In genomic region chr4:153245775-153246174, GRCh38 we compare ENCODE assay signal across 30 cellular contexts.
"Had no signal": no experiment of that assay in that cellular context is flagged by ENCODE, and none has a peak within 500 bp of the region (broad histone marks: within the 10 kb centered on the region; RNA-seq: fewer than 3 reads in every experiment).

No MANE protein-coding gene starts in this region.

- ATAC-seq: activated CD4-positive, alpha-beta T cell treated with anti-CD3 and anti-CD28 coated beads for 36 hours; activated CD4-positive, CD25-positive, alpha-beta regulatory T cell treated with anti-CD3 and anti-CD28 coated beads, Interleukin-2, amount 50 U/mL, for 24 hours; activated naive CD4-positive, alpha-beta T cell treated with anti-CD3 and anti-CD28 coated beads, Interleukin-2, amount 50 U/mL, for 72 hours; activated T-cell treated with anti-CD3 and anti-CD28 coated beads, Interleukin-2, amount 50 U/mL, for 4 hours; K562; WTC11 had no signal

- H3K9me3 ChIP-seq: adrenal gland, Peyer's patch, SJSA1, SK-N-SH had no signal

- H3K9ac ChIP-seq: SK-N-SH had no signal

- DNase-seq: activated CD4-positive, alpha-beta T cell treated with anti-CD3 and anti-CD28 coated beads for 36 hours; activated CD4-positive, alpha-beta T cell treated with anti-CD3 and anti-CD28 coated beads, Interleukin-2, amount 10 ng/mL, durations not matched to agents 7 days and 5 days; activated CD4-positive, alpha-beta T cell treated with anti-CD3 and anti-CD28 coated beads, Interleukin-2, amount 50 U/mL, for 48 hours; activated CD8-positive, alpha-beta memory T cell treated with anti-CD3 and anti-CD28 coated beads, Interleukin-2, amount 50 U/mL, for 4 hours; activated gamma-delta T cell treated with Interleukin-2 at 50 U/mL for 16 hours; activated naive CD4-positive, alpha-beta T cell treated with anti-CD3 and anti-CD28 coated beads for 36 hours; activated T-cell treated with anti-CD3 and anti-CD28 coated beads for 4 hours; activated T-cell treated with anti-CD3 and anti-CD28 coated beads, Interleukin-2, amount 50 U/mL, for 4 hours; adrenal gland; caudate nucleus; cerebellar nuclear complex; MM.1S; NCI-H1092 treated with DMSO at 0.1 percent for 48 hours; NCI-H1417; NCI-H146; NCI-H187; NCI-H2029 treated with DMSO at 0.1 percent for 48 hours; NCI-H2107; NCI-H2171; NCI-H510A; NCI-H526; Peyer's patch; RPMI8226; SHP77 treated with DMSO at 0.1 percent for 48 hours; SK-N-SH had no signal

- H3K4me3 ChIP-seq: adrenal gland, K562, Peyer's patch, SJSA1 had no signal

- H3K27me3 ChIP-seq: adrenal gland, Peyer's patch, SJSA1 had no signal

- H3K36me3 ChIP-seq: adrenal gland, Peyer's patch, SJSA1 had no signal

- H3K27ac ChIP-seq: adrenal gland, SJSA1 had no signal
